Comparison of ENCODE assay signal across 17 cellular contexts in genomic region chr6:20234136-20234535, GRCh38. TPM values are rescaled to one million over a fixed set of nuclear protein-coding genes. Genes with fewer than 3 reads are reported as not detected.
DNase-seq lines count a peak whose midpoint lies in the region; ATAC-seq, FAIRE-seq and TF ChIP-seq lines count a peak whose summit lies in the region.
"Had no signal": no experiment of that assay in that cellular context is flagged by ENCODE, and none has a peak within 500 bp of the region (broad histone marks: within the 10 kb centered on the region; RNA-seq: fewer than 3 reads in every experiment).

No MANE protein-coding gene starts in this region.

- H3K9me1 ChIP-seq in K562 (ENCODE audit: control insufficient read depth, insufficient read depth, low read length): no peaks in the 10 kb centered on the region

- no peak for FAIRE-seq in K562 (lab: Jason Lieb, UNC)
- no peak for FAIRE-seq in RCC 7860 (lab: Jason Lieb, UNC)
- FAIRE-seq: A204.1 had no signal

- no peak for TF ChIP-seq CTCF in HFF-Myc (IDR thresholded peaks at IDR 0.05; ENCODE audit: low read depth, low read length, missing control alignments)
- no peak for TF ChIP-seq CTCF in K562 (IDR thresholded peaks at IDR 0.05 in 2 of 3, conservative IDR thresholded peaks at IDR 0.05 in 1 of 3; ENCODE audit: insufficient read depth in 2 of 3, low read depth in 1 of 3, low read length in 3 of 3)
- no peak for TF ChIP-seq CTCF in fibroblast of villous mesenchyme (IDR thresholded peaks at IDR 0.05; ENCODE audit: insufficient read depth, low read depth, low read length)

- peak; percentile 30 for DNase-seq in HFF-Myc (ENCODE audit: extremely low read depth, low read depth)
- DNase-seq in K562 (ENCODE audit: extremely low read depth in 1 of 4, low spot score in 3 of 4): no peak
- DNase-seq in fibroblast of villous mesenchyme (ENCODE audit: low read depth): peak; percentile 64
- DNase-seq in NCI-H1105 treated with DMSO at 0.1 percent for 48 hours (lab: John Stamatoyannopoulos, UW): no peak
- no peak for DNase-seq in RCC 7860 (ENCODE audit: low spot score)
- DNase-seq in COLO829 (ENCODE audit: low spot score): no peak
- DNase-seq in Right ventricle myocardium superior: no peak
- DNase-seq: ACHN; Calu3; CD4-positive, alpha-beta memory T cell; DMS 273 treated with DMSO at 0.1 percent for 48 hours; GDM1; GOT3; H7 had no signal

- TF ChIP-seq RAD21 in K562 (CRISPR knock-in tag; conservative IDR thresholded peaks at IDR 0.05 in 1 of 2, IDR thresholded peaks at IDR 0.05 in 1 of 2): no peak

- TF ChIP-seq EP300 in K562 (IDR thresholded peaks at IDR 0.05; ENCODE audit: low read length): no peak

- H3K9ac ChIP-seq in K562 (ENCODE audit: insufficient read depth in 1 of 2, low read depth in 2 of 2, low read length in 2 of 2): no peak overlapping the region
- H3K9ac ChIP-seq: BLaER1 had no signal

- ATAC-seq in K562 (no peak), Right ventricle myocardium superior (ENCODE audit: poor library complexity) (no peak)
- ATAC-seq: HCT116 had no signal

- H3K9me3 ChIP-seq in K562 (replicated peaks; ENCODE audit: control insufficient read depth, insufficient read depth, low read depth, low read length): no peaks in the 10 kb centered on the region

- TF ChIP-seq POLR2A in K562 (conservative IDR thresholded peaks at IDR 0.05): no peak

- intact Hi-C loops in K562 (cut with micrococcal nuclease) (no loop called here), Right ventricle myocardium superior (cut with DNase I) (no loop called here)

- H3K4me1 ChIP-seq in K562 (replicated peaks in 1 of 2; ENCODE audit: control insufficient read depth in 2 of 2, insufficient read depth in 2 of 2, low read length in 2 of 2): peaks cover 0 to 9% of the 10 kb centered on the region in 2 experiments; a peak in 3 of 5 replicates
- H3K4me1 ChIP-seq: BLaER1 had no signal

- in situ Hi-C loops in K562 (cut with MboI): no loop called here

- peak overlapping the region; percentile 33; the same call in 1 of the 2 replicates for H2AFZ ChIP-seq in K562 (ENCODE audit: low read depth, low read length)

- POLR2A ChIA-PET in K562 (lab: Yijun Ruan, JAX): interaction anchor here (0.6 to 3.2 kb wide), 5 partner anchors 10 to 242 kb away, joined by 3 to 11 read pairs (median 3); partner anchors contain the start of gene MBOAT1

- H4K20me1 ChIP-seq in K562 (replicated peaks; ENCODE audit: control insufficient read depth, insufficient read depth, low read length): no peaks in the 10 kb centered on the region
- H4K20me1 ChIP-seq: BLaER1 had no signal

- no peaks in the 10 kb centered on the region for H3K79me2 ChIP-seq in K562 (ENCODE audit: control insufficient read depth, insufficient read depth, low read length)

- 52% methylated on average over 7 of the region's 7 CpGs for WGBS in K562 (ENCODE audit: insufficient coverage, low coverage, missing lambda C conversion rate)

- H3K4me3 ChIP-seq in HFF-Myc (replicated peaks; ENCODE audit: low read depth, low read length): no peak overlapping the region
- no peak overlapping the region for H3K4me3 ChIP-seq in K562
- no peak overlapping the region for H3K4me3 ChIP-seq in fibroblast of villous mesenchyme (ENCODE audit: low read depth, low read length)
- H3K4me3 ChIP-seq: BLaER1 had no signal

- no TSS peak for BruUV-seq in K562 (replicated peaks; lab: Mats Ljungman, UMichigan)

- no peak overlapping the region for H3K27ac ChIP-seq in K562 (ENCODE audit: extremely low read depth, low read depth, low read length)
- H3K27ac ChIP-seq: BLaER1 had no signal

- H3K27me3 ChIP-seq in K562 (ENCODE audit: control insufficient read depth in 2 of 2, insufficient read depth in 2 of 2, low read length in 2 of 2): no peaks in the 10 kb centered on the region
- H3K27me3 ChIP-seq: BLaER1 had no signal

- no peak overlapping the region for H3K4me2 ChIP-seq in K562 (ENCODE audit: insufficient read depth, low read length)
- H3K4me2 ChIP-seq: BLaER1 had no signal

- H3K36me3 ChIP-seq in K562 (ENCODE audit: control insufficient read depth, insufficient read depth, low read length): no peaks in the 10 kb centered on the region
- H3K36me3 ChIP-seq: BLaER1 had no signal

- CTCF ChIA-PET in K562 (lab: Yijun Ruan, JAX; ENCODE audit: low intra/inter-chr PET ratio): no interaction called here

TF ChIP-seq in K562, 482 proteins besides CTCF, POLR2A, EP300 and RAD21 (continues in another document):
- TF ChIP-seq SNIP1 (IDR thresholded peaks at IDR 0.05; ENCODE audit: low read depth) (no peak), RBM17 (IDR thresholded peaks at IDR 0.05; ENCODE audit: borderline replicate concordance, low read depth, low read length) (no peak), ZNF175 (CRISPR knock-in tag; IDR thresholded peaks at IDR 0.05; ENCODE audit: low read depth) (no peak), ZNF140 (CRISPR knock-in tag; IDR thresholded peaks at IDR 0.05) (no peak), CHAMP1 (IDR thresholded peaks at IDR 0.05) (no peak), FOXO4 (CRISPR knock-in tag; IDR thresholded peaks at IDR 0.05) (no peak), MEIS2 (IDR thresholded peaks at IDR 0.05; ENCODE audit: partially characterized antibody) (peak; percentile 56), ELK1 (CRISPR knock-in tag; IDR thresholded peaks at IDR 0.05) (no peak), NFRKB (IDR thresholded peaks at IDR 0.05; ENCODE audit: low read depth) (no peak), POLR3A (IDR thresholded peaks at IDR 0.05; ENCODE audit: borderline replicate concordance, extremely low read depth, insufficient read depth, insufficient read length) (no peak)

RNA-seq across cellular contexts. Expression of gene MBOAT1, which starts 21.9 kb away (rescaled TPM):
- 21.3 and 23.7 TPM in 2 replicates for total RNA-seq in K562 (2011; cell fraction: chromatin; rRNA removed; ENCODE audit: low replicate concordance)
- 16.7 and 20.0 TPM in 2 replicates for total RNA-seq in K562 (2011; cell fraction: nucleolus; rRNA removed)
- total RNA-seq in K562 (2011; cell fraction: nucleoplasm; rRNA removed): 23.1 and 26.4 TPM in 2 replicates
- total RNA-seq in K562 (2014; rRNA removed) (8.8 and 10.0 TPM in 2 replicates), K562 (2014; rRNA removed; fragmentation: Illumina TruSeq; extraction: Trizol) (15.2 and 16.0 TPM in 2 replicates), K562 (2015; rRNA removed; fragmentation: Illumina TruSeq; extraction: Trizol) (14.9 and 15.1 TPM in 2 replicates), K562 (2021) (13.9 and 16.5 TPM in 2 replicates), fibroblast of villous mesenchyme (8.7 and 22.9 TPM in 2 replicates), Right ventricle myocardium superior (5.2 TPM)
- polyA plus RNA-seq in K562 (2011; rRNA removed) (10.3 and 11.0 TPM in 2 replicates), K562 (2014; fragmentation: Illumina TruSeq; extraction: Trizol) (9.6 and 10.3 TPM in 2 replicates), K562 (2014; fragmentation: Nextera tagmentation; extraction: Ambion mirVana) (under 1 TPM; 0.13 to 0.39 TPM), K562 (2014; rRNA removed) (5.2 and 5.7 TPM in 2 replicates)
- 5.5 and 9.5 TPM in 2 replicates for polyA plus RNA-seq in K562 (2011; cell fraction: cytosol; rRNA removed)
- 22.9 and 25.9 TPM in 2 replicates for polyA plus RNA-seq in K562 (2011; cell fraction: nucleus; rRNA removed)
- 10.1 and 17.6 TPM in 2 replicates for polyA plus RNA-seq in K562 (2012)
- polyA minus RNA-seq in K562 (2011; rRNA and poly(A)+ RNA removed): 22.1 and 24.6 TPM in 2 replicates
- 11.5 and 12.0 TPM in 2 replicates for polyA minus RNA-seq in K562 (2011; cell fraction: cytosol; rRNA and poly(A)+ RNA removed)
- polyA minus RNA-seq in K562 (2011; cell fraction: nucleus; rRNA and poly(A)+ RNA removed): 12.0 and 16.4 TPM in 2 replicates

Comparison
In these comparisons a context has a peak if more than half of its experiments do, and no peak if none do; other contexts are left out.
1. DNase-seq: peak in HFF-Myc (single experiment) and fibroblast of villous mesenchyme (single experiment); none in K562 (0 of 4), NCI-H1105 treated with DMSO at 0.1 percent for 48 hours (single experiment), RCC 7860 (single experiment), COLO829 (single experiment) and Right ventricle myocardium superior (single experiment).